In genomic region chr5:65749956-65750355, GRCh38 we compare ENCODE assay signal across 2 cellular contexts.
TF ChIP-seq lines count a peak whose summit lies in the region.

No MANE protein-coding gene starts in this region.

TF ChIP-seq in A549, 52 proteins besides CTCF, POLR2A, EP300 and RAD21 (continued from another document):
- no peak for TF ChIP-seq CHD4 (IDR thresholded peaks at IDR 0.05; ENCODE audit: borderline replicate concordance)
- TF ChIP-seq RARB (CRISPR knock-in tag; IDR thresholded peaks at IDR 0.05), result no peak

TF ChIP-seq in GM23338, 12 proteins besides CTCF, POLR2A, EP300 and RAD21 (continued from another document):
- TF ChIP-seq REST (IDR thresholded peaks at IDR 0.05; ENCODE audit: unreplicated experiment), result no peak
- no peak for TF ChIP-seq ETS1 (IDR thresholded peaks at IDR 0.05)
- TF ChIP-seq EZH2phosphoT487 (IDR thresholded peaks at IDR 0.05; ENCODE audit: unreplicated experiment), result no peak
- no peak for TF ChIP-seq POLR2AphosphoS5 (IDR thresholded peaks at IDR 0.05; ENCODE audit: low read depth)
- TF ChIP-seq NANOG (IDR thresholded peaks at IDR 0.05; ENCODE audit: borderline replicate concordance), result no peak
- TF ChIP-seq JUNB (IDR thresholded peaks at IDR 0.05; ENCODE audit: unreplicated experiment), result no peak
- no peak for TF ChIP-seq EZH2 (IDR thresholded peaks at IDR 0.05; ENCODE audit: low read depth, unreplicated experiment)
- no peak for TF ChIP-seq ZNF331 (CRISPR knock-in tag; IDR thresholded peaks at IDR 0.05; ENCODE audit: low read depth)
- TF ChIP-seq ZNF114 (CRISPR knock-in tag; IDR thresholded peaks at IDR 0.05), result no peak
- TF ChIP-seq CREB1 (CRISPR knock-in tag; IDR thresholded peaks at IDR 0.05; ENCODE audit: low read depth), result no peak
TF ChIP-seq in GM23338: peak in this region for 0.
